1 cellular context compared by ENCODE assay signal in the genomic region with DNA sequence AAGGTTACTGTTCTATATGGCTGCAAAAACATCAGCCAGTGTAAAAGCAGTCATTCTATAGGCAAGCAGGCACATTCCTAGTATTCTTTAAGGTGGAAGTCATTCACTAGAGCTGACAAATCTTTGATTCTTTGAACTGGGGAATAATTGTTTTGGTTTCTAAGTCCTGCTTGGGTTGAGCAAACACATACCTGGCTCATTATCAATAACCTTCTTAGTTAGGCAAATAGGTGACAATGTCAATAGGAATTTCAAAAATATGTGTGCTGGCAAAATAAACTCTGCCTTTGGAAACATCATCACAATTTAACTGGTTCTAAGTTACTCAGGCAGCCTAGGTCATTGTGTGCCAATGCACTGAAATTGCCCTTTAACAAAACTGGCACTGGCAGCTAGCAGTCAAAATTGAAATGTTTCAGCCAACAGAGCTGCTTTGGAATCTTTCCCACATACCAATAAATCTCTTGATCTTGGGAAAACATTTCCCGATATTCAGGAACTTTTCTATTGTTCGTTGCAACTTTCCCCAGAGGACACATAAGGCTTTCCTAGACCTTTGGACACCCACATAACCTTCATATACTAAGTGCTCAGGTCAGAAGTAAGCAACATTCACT.
TF ChIP-seq lines count a peak whose summit lies in the region.

No MANE protein-coding gene starts in this region.

TF ChIP-seq in GM23338, 12 proteins besides CTCF, POLR2A, EP300 and RAD21 (continued from another document):
- TF ChIP-seq POLR2AphosphoS5 (IDR thresholded peaks at IDR 0.05; ENCODE audit: low read depth) (no peak), ZNF331 (CRISPR knock-in tag; IDR thresholded peaks at IDR 0.05; ENCODE audit: low read depth) (no peak), STAT1 (IDR thresholded peaks at IDR 0.05; ENCODE audit: unreplicated experiment) (no peak), CREB1 (CRISPR knock-in tag; IDR thresholded peaks at IDR 0.05; ENCODE audit: low read depth) (no peak), REST (IDR thresholded peaks at IDR 0.05; ENCODE audit: unreplicated experiment) (no peak), EZH2phosphoT487 (IDR thresholded peaks at IDR 0.05; ENCODE audit: unreplicated experiment) (no peak), EZH2 (IDR thresholded peaks at IDR 0.05; ENCODE audit: low read depth, unreplicated experiment) (no peak), ZNF114 (CRISPR knock-in tag; IDR thresholded peaks at IDR 0.05) (no peak), NANOG (IDR thresholded peaks at IDR 0.05; ENCODE audit: borderline replicate concordance) (no peak), JUNB (IDR thresholded peaks at IDR 0.05; ENCODE audit: unreplicated experiment) (no peak)
- TF ChIP-seq, protein P1, sequence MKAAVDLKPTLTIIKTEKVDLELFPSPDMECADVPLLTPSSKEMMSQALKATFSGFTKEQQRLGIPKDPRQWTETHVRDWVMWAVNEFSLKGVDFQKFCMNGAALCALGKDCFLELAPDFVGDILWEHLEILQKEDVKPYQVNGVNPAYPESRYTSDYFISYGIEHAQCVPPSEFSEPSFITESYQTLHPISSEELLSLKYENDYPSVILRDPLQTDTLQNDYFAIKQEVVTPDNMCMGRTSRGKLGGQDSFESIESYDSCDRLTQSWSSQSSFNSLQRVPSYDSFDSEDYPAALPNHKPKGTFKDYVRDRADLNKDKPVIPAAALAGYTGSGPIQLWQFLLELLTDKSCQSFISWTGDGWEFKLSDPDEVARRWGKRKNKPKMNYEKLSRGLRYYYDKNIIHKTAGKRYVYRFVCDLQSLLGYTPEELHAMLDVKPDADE (IDR thresholded peaks at IDR 0.05): no peak
